Comparison of ENCODE assay signal across 8 cellular contexts in the genomic region with DNA sequence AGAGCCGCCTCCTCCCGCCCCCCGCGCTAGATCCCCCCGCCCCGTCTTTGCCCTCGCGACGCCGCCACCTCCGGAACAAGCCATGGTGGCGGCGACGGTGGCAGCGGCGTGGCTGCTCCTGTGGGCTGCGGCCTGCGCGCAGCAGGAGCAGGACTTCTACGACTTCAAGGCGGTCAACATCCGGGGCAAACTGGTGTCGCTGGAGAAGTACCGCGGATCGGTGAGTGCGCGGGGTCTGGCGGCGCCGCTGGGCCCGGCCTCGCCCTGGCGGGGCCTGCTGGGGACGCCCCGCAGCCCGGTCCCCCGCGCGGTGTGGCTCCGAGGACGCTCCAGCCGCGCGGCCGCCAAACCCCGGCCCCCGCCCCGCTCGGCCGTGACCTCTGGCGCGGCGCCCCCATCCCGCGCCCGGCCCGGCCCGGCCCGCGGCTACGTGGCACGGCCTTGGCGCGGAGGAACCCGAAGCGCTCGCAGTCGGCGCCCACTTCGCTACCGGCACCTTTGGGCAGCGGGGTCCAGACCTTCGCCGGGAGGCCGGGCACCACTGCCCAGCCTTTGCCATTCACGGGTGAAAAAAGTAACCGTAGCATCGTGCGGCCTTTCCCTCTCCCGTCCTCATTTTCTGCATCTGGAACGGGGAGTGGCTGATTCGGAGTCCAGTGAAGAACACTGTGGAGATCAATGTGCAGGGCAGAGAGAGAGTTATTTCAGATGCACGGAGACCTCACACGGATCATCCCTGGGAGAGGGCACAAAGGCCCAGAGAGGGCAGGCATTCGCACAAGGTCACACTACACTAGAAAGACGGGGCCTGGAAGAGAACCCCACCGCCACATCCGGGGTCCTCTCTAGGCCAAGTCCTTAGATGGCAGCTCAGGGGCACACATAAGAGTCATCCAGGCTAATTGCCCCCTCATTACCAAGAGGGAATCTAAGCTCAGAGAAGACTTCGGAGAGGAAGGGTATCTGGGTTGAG. TPM values are rescaled to one million over a fixed set of nuclear protein-coding genes. Genes with fewer than 3 reads are reported as not detected.
DNase-seq lines count a peak whose midpoint lies in the region; TF ChIP-seq lines count a peak whose summit lies in the region.

Gene GPX7, plus strand, starts transcription at position 44 of the 973 bp plus-strand sequence. Its CDS starts 39 bp downstream, at position 83.

- H3K4ac ChIP-seq in mesenchymal stem cell (ENCODE audit: low read depth in 1 of 2, low read length in 2 of 2): peak within 1 kb of the TSS; percentile 60 to 83

- H4K91ac ChIP-seq in mesenchymal stem cell (ENCODE audit: low read length): peak within 1 kb of the TSS; percentile 94

- no peaks in the 10 kb centered on the region for H3K27me3 ChIP-seq in MM.1S (replicated peaks; ENCODE audit: insufficient read depth, low read length)
- no peaks in the 10 kb centered on the region for H3K27me3 ChIP-seq in effector memory CD4-positive, alpha-beta T cell (replicated peaks; ENCODE audit: control insufficient read depth, insufficient read depth, low read length, poor library complexity, severe bottlenecking)
- H3K27me3 ChIP-seq in mesenchymal stem cell (ENCODE audit: control insufficient read depth in 1 of 2, insufficient read depth in 1 of 2, low read length in 2 of 2): no peaks in the 10 kb centered on the region

- H2BK5ac ChIP-seq in mesenchymal stem cell (ENCODE audit: low read depth, low read length, poor library complexity, severe bottlenecking): peak within 1 kb of the TSS; percentile 5

- no peaks in the 10 kb centered on the region for H3K4me1 Mint-ChIP-seq in Calu3 (ENCODE audit: low read depth, unreplicated experiment)

- CTCF ChIA-PET in Calu3 (lab: Charles Lee): interaction anchor here (0.6 to 0.7 kb wide), 2 partner anchors 46 to 67 kb away, joined by 3 to 5 read pairs; no protein-coding TSS in a partner anchor

- H3K27ac ChIP-seq in MM.1S (ENCODE audit: low read length) (no peak within 1 kb of the TSS), mesenchymal stem cell (ENCODE audit: low read length, poor library complexity, severe bottlenecking) (no peak within 1 kb of the TSS)
- peak within 1 kb of the TSS; percentile 65 for H3K27ac ChIP-seq in effector memory CD4-positive, alpha-beta T cell (ENCODE audit: insufficient read depth, low read length, poor library complexity, severe bottlenecking)

- H3K9me2 ChIP-seq in MM.1S (replicated peaks; ENCODE audit: insufficient read depth, low read length): no peaks in the 10 kb centered on the region

- H3K23ac ChIP-seq in mesenchymal stem cell (ENCODE audit: low read length in 2 of 2): peak within 1 kb of the TSS in 1 of 2 experiments; percentile 35

- H3K9me3 Mint-ChIP-seq in Calu3 (ENCODE audit: low read depth, unreplicated experiment): no peaks in the 10 kb centered on the region

- H3K36me3 ChIP-seq in MM.1S (replicated peaks; ENCODE audit: insufficient read depth, low read length) (no peaks in the 10 kb centered on the region), mesenchymal stem cell (ENCODE audit: control insufficient read depth in 1 of 2, insufficient read depth in 2 of 2, low read depth in 1 of 2, low read length in 2 of 2) (peaks cover 11 to 13% of the 10 kb centered on the region in 2 experiments)
- H3K36me3 ChIP-seq in effector memory CD4-positive, alpha-beta T cell (ENCODE audit: control insufficient read depth, insufficient read depth, low read length): peaks cover 5% of the 10 kb centered on the region

- peak within 1 kb of the TSS; percentile 94 for H4K8ac ChIP-seq in mesenchymal stem cell (ENCODE audit: low read length)

- H3K79me2 ChIP-seq in MM.1S (ENCODE audit: low read length): no peaks in the 10 kb centered on the region

- no peaks in the 10 kb centered on the region for H3F3A ChIP-seq in MM.1S (ENCODE audit: insufficient read depth, low read length)

- no peaks in the 10 kb centered on the region for H3K36me3 Mint-ChIP-seq in Calu3 (ENCODE audit: insufficient read depth, unreplicated experiment)

- peak within 1 kb of the TSS; percentile 37 to 38 for H2BK12ac ChIP-seq in mesenchymal stem cell (ENCODE audit: low read length in 2 of 2)

- H3K79me1 ChIP-seq in mesenchymal stem cell (replicated peaks; ENCODE audit: low read length, poor library complexity, severe bottlenecking): peaks cover 5% of the 10 kb centered on the region

- 11% methylated on average over 72 of the region's 90 CpGs for WGBS in mesenchymal stem cell

- H3K27me3 Mint-ChIP-seq in Calu3 (ENCODE audit: unreplicated experiment): peaks cover 94% of the 10 kb centered on the region

- no peaks in the 10 kb centered on the region for H4K20me1 ChIP-seq in MM.1S (ENCODE audit: insufficient read depth, low read length)

- H3K4me1 ChIP-seq in MM.1S (ENCODE audit: low read length) (peaks cover 9% of the 10 kb centered on the region), mesenchymal stem cell (ENCODE audit: control insufficient read depth, insufficient read depth, low read depth, low read length) (peaks cover 16% of the 10 kb centered on the region)
- peaks cover 23% of the 10 kb centered on the region for H3K4me1 ChIP-seq in effector memory CD4-positive, alpha-beta T cell (ENCODE audit: control insufficient read depth, insufficient read depth, low read length, poor library complexity, severe bottlenecking)

- H3K4me2 ChIP-seq in MM.1S (ENCODE audit: low read depth, low read length): peak within 1 kb of the TSS; percentile 63
- peak within 1 kb of the TSS; percentile 68 for H3K4me2 ChIP-seq in mesenchymal stem cell (ENCODE audit: low read length, poor library complexity, severe bottlenecking)

- H2BK120ac ChIP-seq in mesenchymal stem cell (ENCODE audit: low read depth, low read length): peak within 1 kb of the TSS; percentile 80

- peak within 1 kb of the TSS; percentile 87 to 95 for H3K18ac ChIP-seq in mesenchymal stem cell (ENCODE audit: low read depth in 1 of 2, low read length in 2 of 2)

- peak within 1 kb of the TSS; percentile 94 for H2BK15ac ChIP-seq in mesenchymal stem cell (ENCODE audit: low read depth, poor library complexity, severe bottlenecking)

- peak within 1 kb of the TSS; percentile 43 for H3K4me3 Mint-ChIP-seq in Calu3 (ENCODE audit: low read depth, unreplicated experiment)

- DNase-seq in Calu3 (peak; percentile 14), MM.1S (peak; percentile 33), mesenchymal stem cell (peak; percentile 49), COLO829 (ENCODE audit: low spot score) (no peak), MV-4-11 (lab: John Stamatoyannopoulos, UW) (no peak)
- DNase-seq in activated CD8-positive, alpha-beta memory T cell treated with anti-CD3 and anti-CD28 coated beads for 1 hour (ENCODE audit: extremely low read depth in 1 of 2, low read depth in 1 of 2): peak; percentile 16 to 37
- peak; percentile 38 to 50 (median 46) for DNase-seq in effector memory CD4-positive, alpha-beta T cell
- peak; percentile 24 to 49 (median 26) for DNase-seq in stimulated activated CD4-positive, alpha-beta T cell treated with anti-CD3 and anti-CD28 coated beads, TNF-alpha, amount 100 ng/mL, for 48 hours (ENCODE audit: low read depth in 3 of 3)

- no peaks in the 10 kb centered on the region for H3K9me3 ChIP-seq in MM.1S (replicated peaks; ENCODE audit: insufficient read depth, low read length)
- no peaks in the 10 kb centered on the region for H3K9me3 ChIP-seq in effector memory CD4-positive, alpha-beta T cell (ENCODE audit: control insufficient read depth, low read length)
- H3K9me3 ChIP-seq in mesenchymal stem cell (ENCODE audit: control insufficient read depth, low read length): no peaks in the 10 kb centered on the region

- H2AK5ac ChIP-seq in mesenchymal stem cell (ENCODE audit: low read length, severe bottlenecking): no peak within 1 kb of the TSS

- TF ChIP-seq CTCF in Calu3 (IDR thresholded peaks at IDR 0.05; ENCODE audit: unreplicated experiment) (no peak), MM.1S (IDR thresholded peaks at IDR 0.05; ENCODE audit: low read length) (no peak)

- H3K27ac Mint-ChIP-seq in Calu3 (ENCODE audit: unreplicated experiment): no peak within 1 kb of the TSS

- no TSS peak for BruUV-seq in Calu3 (replicated peaks; lab: Mats Ljungman, UMichigan)

- peak within 1 kb of the TSS; percentile 54 for H3K4me3 ChIP-seq in MM.1S (ENCODE audit: low read length)
- H3K4me3 ChIP-seq in effector memory CD4-positive, alpha-beta T cell (ENCODE audit: insufficient read depth, low read depth, low read length, poor library complexity, severe bottlenecking): peak within 1 kb of the TSS; percentile 60
- H3K4me3 ChIP-seq in mesenchymal stem cell (ENCODE audit: insufficient read depth in 1 of 2, low read depth in 1 of 2, low read length in 2 of 2): peak within 1 kb of the TSS; percentile 61 to 74

- H2AFZ ChIP-seq in MM.1S (ENCODE audit: low read length) (peak within 1 kb of the TSS; percentile 82), mesenchymal stem cell (ENCODE audit: low read depth, low read length) (peak within 1 kb of the TSS; percentile 61)

- intact Hi-C loops in Calu3 (cut with micrococcal nuclease; ENCODE audit: unreplicated experiment): no loop called here

- H3K9ac ChIP-seq in MM.1S (ENCODE audit: low read length) (peak within 1 kb of the TSS; percentile 44; the same call in 1 of the 2 replicates), mesenchymal stem cell (ENCODE audit: low read length) (peak within 1 kb of the TSS; percentile 88)

- peak within 1 kb of the TSS; percentile 78 to 93 for H3K14ac ChIP-seq in mesenchymal stem cell (ENCODE audit: low read length in 2 of 2)

RNA-seq across cellular contexts. Expression of gene GPX7, which starts in this region (rescaled TPM):
- total RNA-seq in Calu3 (2022): not detected in 2 replicates
- 35.3 TPM for polyA plus RNA-seq in mesenchymal stem cell (2013, experiment 1 of 2)
- polyA plus RNA-seq in mesenchymal stem cell (2013, experiment 2 of 2): 36.1 TPM

Comparison
In these comparisons a context has a peak if more than half of its experiments do, and no peak if none do; other contexts are left out.
1. Peak in DNase-seq in Calu3; RNA of the gene not detected or under 1 TPM.
2. DNase-seq: peak in MM.1S (single experiment), activated CD8-positive, alpha-beta memory T cell treated with anti-CD3 and anti-CD28 coated beads for 1 hour (2 of 2), effector memory CD4-positive, alpha-beta T cell (3 of 3), mesenchymal stem cell (single experiment) and stimulated activated CD4-positive, alpha-beta T cell treated with anti-CD3 and anti-CD28 coated beads, TNF-alpha, amount 100 ng/mL, for 48 hours (3 of 3); none in COLO829 (single experiment) and MV-4-11 (single experiment).
3. Peak in every context shown above with its lines, with median percentiles within 50 percentile points of each other: H3K4me3 ChIP-seq.